In genomic region chr3:156770699-156771414, GRCh38 we compare ENCODE assay signal across 19 cellular contexts. TPM values are rescaled to one million over a fixed set of nuclear protein-coding genes. Genes with fewer than 3 reads are reported as not detected.
DNase-seq lines count a peak whose midpoint lies in the region; ATAC-seq and TF ChIP-seq lines count a peak whose summit lies in the region.
"Had no signal": no experiment of that assay in that cellular context is flagged by ENCODE, and none has a peak within 500 bp of the region (broad histone marks: within the 10 kb centered on the region; RNA-seq: fewer than 3 reads in every experiment).

No MANE protein-coding gene starts in this region.

- no peak overlapping the region for H3K4me3 ChIP-seq in esophagus (ENCODE audit: low read depth in 1 of 2, low read length in 2 of 2)
- H3K4me3 ChIP-seq in osteoblast (ENCODE audit: insufficient read depth, low read length), result no peak overlapping the region
- no peak overlapping the region for H3K4me3 ChIP-seq in A673 (ENCODE audit: low read depth, low read length, poor library complexity, severe bottlenecking)

- intact Hi-C loops in A673 (cut with micrococcal nuclease; ENCODE audit: unreplicated experiment), result no loop called here

- H3K4me1 ChIP-seq in esophagus (ENCODE audit: control insufficient read depth in 2 of 2, insufficient read depth in 2 of 2, low read length in 1 of 2) (no peaks in the 10 kb centered on the region), osteoblast (ENCODE audit: insufficient read depth, low read length) (peaks cover 20% of the 10 kb centered on the region), A673 (ENCODE audit: insufficient read depth, low read length, poor library complexity, severe bottlenecking) (no peaks in the 10 kb centered on the region)

- H3K79me2 ChIP-seq in osteoblast (ENCODE audit: insufficient read depth, low read length), result no peaks in the 10 kb centered on the region

- H3K27me3 ChIP-seq in esophagus (ENCODE audit: control insufficient read depth in 1 of 2, insufficient read depth in 2 of 2, low read length in 2 of 2) (no peaks in the 10 kb centered on the region), osteoblast (ENCODE audit: insufficient read depth, low read length) (no peaks in the 10 kb centered on the region), A673 (replicated peaks; ENCODE audit: insufficient read depth, low read depth, low read length, poor library complexity) (no peaks in the 10 kb centered on the region)

- H3K36me3 Mint-ChIP-seq in activated T-helper 17 cell treated with anti-CD3 and anti-CD28 coated beads, Interleukin-2, amount 50 U/mL, for 72 hours (ENCODE audit: low read depth), result no peaks in the 10 kb centered on the region

- H3K4me1 Mint-ChIP-seq in activated T-helper 17 cell treated with anti-CD3 and anti-CD28 coated beads, Interleukin-2, amount 50 U/mL, for 72 hours, result no peaks in the 10 kb centered on the region

- peak; percentile 25 for ATAC-seq in activated T-helper 17 cell treated with anti-CD3 and anti-CD28 coated beads, Interleukin-2, amount 50 U/mL, for 72 hours (replicated peaks)
- ATAC-seq in GM21367 (IDR thresholded peaks at IDR 0.05; ENCODE audit: unreplicated experiment), result no peak
- no peak for ATAC-seq in GM19455 (IDR thresholded peaks at IDR 0.05; ENCODE audit: unreplicated experiment)

- no peak overlapping the region for H3K4me3 Mint-ChIP-seq in activated T-helper 17 cell treated with anti-CD3 and anti-CD28 coated beads, Interleukin-2, amount 50 U/mL, for 72 hours

- no peak for TF ChIP-seq CTCF in osteoblast (IDR thresholded peaks at IDR 0.05; ENCODE audit: extremely low read depth, low read depth, low read length)
- TF ChIP-seq CTCF in A673 (conservative IDR thresholded peaks at IDR 0.05; ENCODE audit: low read depth, low read length), result no peak

- H3K9me3 ChIP-seq in esophagus (ENCODE audit: control insufficient read depth in 2 of 2, insufficient read depth in 1 of 2, low read depth in 1 of 2, low read length in 1 of 2) (no peaks in the 10 kb centered on the region), osteoblast (ENCODE audit: low read depth, low read length) (no peaks in the 10 kb centered on the region), A673 (ENCODE audit: low read depth, low read length, poor library complexity, severe bottlenecking) (no peaks in the 10 kb centered on the region)

- H3K27ac ChIP-seq in esophagus (ENCODE audit: low read depth in 2 of 2, low read length in 1 of 2) (peak overlapping the region; percentile 56 to 68), osteoblast (ENCODE audit: low read depth, low read length) (peak overlapping the region; percentile 44), A673 (ENCODE audit: low read depth, low read length, poor library complexity, severe bottlenecking) (no peak overlapping the region)
- H3K27ac ChIP-seq: C4-2B had no signal

- no peaks in the 10 kb centered on the region for H4K20me1 ChIP-seq in osteoblast (ENCODE audit: insufficient read depth, low read length)

- H3K36me3 ChIP-seq in esophagus (ENCODE audit: control insufficient read depth in 2 of 2, insufficient read depth in 2 of 2, low read length in 1 of 2) (no peaks in the 10 kb centered on the region), osteoblast (ENCODE audit: insufficient read depth, low read length) (no peaks in the 10 kb centered on the region), A673 (ENCODE audit: insufficient read depth, low read length, poor library complexity, severe bottlenecking) (no peaks in the 10 kb centered on the region)

- 48 to 63% methylated on average over 6 of the region's 6 CpGs for WGBS in esophagus, 2 donors

- no peak overlapping the region for H3K4me2 ChIP-seq in osteoblast (ENCODE audit: insufficient read depth, low read length)

- H2AFZ ChIP-seq in osteoblast (ENCODE audit: low read length), result no peak overlapping the region

- POLR2A ChIA-PET in A673 (lab: Charles Lee; ENCODE audit: low non-redundant PET), result no interaction called here

- H3K9me3 Mint-ChIP-seq in activated T-helper 17 cell treated with anti-CD3 and anti-CD28 coated beads, Interleukin-2, amount 50 U/mL, for 72 hours, result no peaks in the 10 kb centered on the region

- CTCF ChIA-PET in A673 (lab: Charles Lee), result no interaction called here

- BruUV-seq in A673 (replicated peaks; lab: Mats Ljungman, UMichigan), result no TSS peak

- peaks cover 3% of the 10 kb centered on the region for H3K27me3 Mint-ChIP-seq in activated T-helper 17 cell treated with anti-CD3 and anti-CD28 coated beads, Interleukin-2, amount 50 U/mL, for 72 hours

- no peak overlapping the region for H3K27ac Mint-ChIP-seq in activated T-helper 17 cell treated with anti-CD3 and anti-CD28 coated beads, Interleukin-2, amount 50 U/mL, for 72 hours

- DNase-seq in HT1080 (ENCODE audit: low read depth) (peak; percentile 43), osteoblast (ENCODE audit: insufficient read length, low spot score, missing footprints) (no peak), A673 (ENCODE audit: low spot score) (no peak), DMS153 treated with DMSO at 0.1 percent for 48 hours (lab: John Stamatoyannopoulos, UW; ENCODE audit: unreplicated experiment) (no peak)
- DNase-seq: AML-193, GDM1, KBM-7, NCI-H1694 treated with DMSO at 0.1 percent for 48 hours, NCI-H2107, NCI-H2227 treated with DMSO at 0.1 percent for 48 hours, NCI-H510A treated with DMSO at 0.1 percent for 48 hours, NCI-H774, SW 1271 had no signal

RNA-seq across cellular contexts. Expression of gene LEKR1, which starts 55.3 kb away (rescaled TPM):
- total RNA-seq in HT1080 (2014; rRNA removed; shearing (Covaris generic)), result 0.20 TPM in 1 of 2 replicates, not detected in the other
- polyA plus RNA-seq in HT1080 (2015; cell fraction: cytosol; rRNA removed), result not detected in 2 replicates
- polyA plus RNA-seq in HT1080 (2015; cell fraction: nucleus; rRNA removed), result not detected in 2 replicates
- total RNA-seq in activated T-helper 17 cell treated with anti-CD3 and anti-CD28 coated beads, Interleukin-2, amount 50 U/mL, for 72 hours, result under 1 TPM; 0.91 to 0.93 TPM
- polyA plus RNA-seq in esophagus, result under 1 TPM; 0.21 to 0.33 TPM
- total RNA-seq in osteoblast (0.36 and 1.5 TPM in 2 replicates), A673 (2021) (0.76 and 0.90 TPM in 2 replicates)
- total RNA-seq: H1 had no signal
